In genomic region chr22:48564995-48565394, GRCh38 we compare ENCODE assay signal across 14 cellular contexts.
DNase-seq lines count a peak whose midpoint lies in the region; ATAC-seq and TF ChIP-seq lines count a peak whose summit lies in the region.
"Had no signal": no experiment of that assay in that cellular context is flagged by ENCODE, and none has a peak within 500 bp of the region (broad histone marks: within the 10 kb centered on the region; RNA-seq: fewer than 3 reads in every experiment).

No MANE protein-coding gene starts in this region.

- H3K36me3 ChIP-seq in heart right ventricle (no peaks in the 10 kb centered on the region), neuronal stem cell (replicated peaks in 1 of 2; ENCODE audit: control insufficient read depth in 2 of 2, insufficient read depth in 2 of 2, low read length in 2 of 2) (no peaks in the 10 kb centered on the region), body of pancreas (replicated peaks in 1 of 2; ENCODE audit: insufficient read depth in 1 of 2, low read depth in 2 of 2) (no peaks in the 10 kb centered on the region)
- H3K36me3 ChIP-seq: HAP-1 had no signal

- H3K36me3 Mint-ChIP-seq in glutamatergic neuron (ENCODE audit: unreplicated experiment): peaks cover 3% of the 10 kb centered on the region
- H3K36me3 Mint-ChIP-seq: CD4-positive, alpha-beta memory T cell had no signal

- no peak overlapping the region for H2AK5ac ChIP-seq in neuronal stem cell (ENCODE audit: low read depth, low read length)

- no peak overlapping the region for H3K27ac ChIP-seq in right cardiac atrium (ENCODE audit: low read length)
- no peak overlapping the region for H3K27ac ChIP-seq in heart right ventricle
- H3K27ac ChIP-seq in neuronal stem cell (replicated peaks; ENCODE audit: low read length): no peak overlapping the region
- H3K27ac ChIP-seq in body of pancreas: no peak overlapping the region

- TF ChIP-seq CTCF in heart right ventricle (IDR thresholded peaks at IDR 0.05) (no peak), glutamatergic neuron (IDR thresholded peaks at IDR 0.05; ENCODE audit: partially characterized antibody, unreplicated experiment) (no peak), body of pancreas (IDR thresholded peaks at IDR 0.05) (no peak)

- H3K4ac ChIP-seq in neuronal stem cell (ENCODE audit: low read length): no peak overlapping the region

- H3K4me1 Mint-ChIP-seq in glutamatergic neuron (ENCODE audit: low read depth, unreplicated experiment): peaks cover 10% of the 10 kb centered on the region

- H2BK120ac ChIP-seq in neuronal stem cell (ENCODE audit: low read depth, low read length): no peak overlapping the region

- no peak overlapping the region for H2BK15ac ChIP-seq in neuronal stem cell (ENCODE audit: low read length)

- no peak overlapping the region for H2BK12ac ChIP-seq in neuronal stem cell (ENCODE audit: low read length)

- H2BK5ac ChIP-seq in neuronal stem cell (ENCODE audit: low read length): no peak overlapping the region

- H3K4me3 ChIP-seq in right cardiac atrium (ENCODE audit: low read length) (no peak overlapping the region), heart right ventricle (no peak overlapping the region), neuronal stem cell (ENCODE audit: low read length in 2 of 2) (no peak overlapping the region), body of pancreas (no peak overlapping the region)
- H3K4me3 ChIP-seq: HAP-1 had no signal

- H3K27me3 Mint-ChIP-seq in glutamatergic neuron (ENCODE audit: unreplicated experiment): peaks cover 13% of the 10 kb centered on the region

- DNase-seq in right cardiac atrium (peak in 2 of 3 donors; percentile 6 to 25), heart right ventricle (no peak), glutamatergic neuron (peak; percentile 9), neuronal stem cell (ENCODE audit: low spot score) (no peak), body of pancreas (no peak), DMS53 treated with DMSO at 0.1 percent for 48 hours (lab: John Stamatoyannopoulos, UW; ENCODE audit: unreplicated experiment) (no peak)
- DNase-seq: C1 segment of cervical spinal cord; Calu3; CD4-positive, alpha-beta memory T cell; COR-L47; DMS53; DND-41; GOT3 had no signal

- intact Hi-C loops in right cardiac atrium (cut with DNase I): no loop called here
- intact Hi-C loops in heart right ventricle (cut with DNase I): no loop called here
- intact Hi-C loops in body of pancreas (cut with DNase I): no loop called here

- H3K9me3 Mint-ChIP-seq in glutamatergic neuron (ENCODE audit: unreplicated experiment): peaks cover 18% of the 10 kb centered on the region

- H2AFZ ChIP-seq in neuronal stem cell (ENCODE audit: low read length): no peak overlapping the region

- no peaks in the 10 kb centered on the region for H3K9me3 ChIP-seq in right cardiac atrium (ENCODE audit: control insufficient read depth, low read length)
- peaks cover 0 to 6% (median 0%) of the 10 kb centered on the region in 11 donors for H3K9me3 ChIP-seq in heart right ventricle
- peaks cover 0 to 6% of the 10 kb centered on the region in 2 donors for H3K9me3 ChIP-seq in neuronal stem cell (replicated peaks in 1 of 2; ENCODE audit: control insufficient read depth in 2 of 2, insufficient read depth in 1 of 2, low read depth in 1 of 2, low read length in 2 of 2)
- H3K9me3 ChIP-seq in body of pancreas: no peaks in the 10 kb centered on the region
- H3K9me3 ChIP-seq: HAP-1 had no signal

- ATAC-seq in right cardiac atrium (no peak), heart right ventricle (no peak), body of pancreas (no peak)

- H3K27me3 ChIP-seq in right cardiac atrium (ENCODE audit: control insufficient read depth, insufficient read depth) (no peaks in the 10 kb centered on the region), heart right ventricle (peaks cover 0 to 39% (median 12%) of the 10 kb centered on the region in 7 donors), neuronal stem cell (ENCODE audit: control insufficient read depth in 3 of 3, insufficient read depth in 3 of 3, low read depth in 1 of 3, low read length in 3 of 3) (no peaks in the 10 kb centered on the region), body of pancreas (no peaks in the 10 kb centered on the region)

- no peak overlapping the region for H3K23ac ChIP-seq in neuronal stem cell (ENCODE audit: low read depth, low read length, poor library complexity)

- no peak for TF ChIP-seq POLR2A in body of pancreas (IDR thresholded peaks at IDR 0.05)

- no peak overlapping the region for H4K91ac ChIP-seq in neuronal stem cell (ENCODE audit: low read depth, low read length, poor library complexity)

- H3K9ac ChIP-seq in neuronal stem cell (ENCODE audit: low read depth, low read length, poor library complexity): no peak overlapping the region

- H4K8ac ChIP-seq in neuronal stem cell (ENCODE audit: low read depth, low read length): no peak overlapping the region

- no peak overlapping the region for H3K4me2 ChIP-seq in neuronal stem cell (ENCODE audit: insufficient read depth, low read length, poor library complexity, severe bottlenecking)

- no peak overlapping the region for H3K27ac Mint-ChIP-seq in glutamatergic neuron (ENCODE audit: unreplicated experiment)
- H3K27ac Mint-ChIP-seq: CD4-positive, alpha-beta memory T cell had no signal

- no peak overlapping the region for H3K14ac ChIP-seq in neuronal stem cell (ENCODE audit: low read length)

- H3K79me1 ChIP-seq in neuronal stem cell (ENCODE audit: low read depth, low read length): no peaks in the 10 kb centered on the region

- H3K4me3 Mint-ChIP-seq in glutamatergic neuron (ENCODE audit: unreplicated experiment): no peak overlapping the region
- H3K4me3 Mint-ChIP-seq: CD4-positive, alpha-beta memory T cell had no signal

- H3K18ac ChIP-seq in neuronal stem cell (ENCODE audit: low read length): peak overlapping the region; percentile 21

- H3K4me1 ChIP-seq in right cardiac atrium (ENCODE audit: control insufficient read depth, insufficient read depth, low read length): no peaks in the 10 kb centered on the region
- no peaks in the 10 kb centered on the region for H3K4me1 ChIP-seq in heart right ventricle
- H3K4me1 ChIP-seq in neuronal stem cell (ENCODE audit: control insufficient read depth in 2 of 2, insufficient read depth in 1 of 2, low read depth in 1 of 2, low read length in 2 of 2): peaks cover 4 to 9% of the 10 kb centered on the region in 2 donors
- H3K4me1 ChIP-seq in body of pancreas: no peaks in the 10 kb centered on the region
- H3K4me1 ChIP-seq: HAP-1 had no signal

- 85% methylated on average over 10 of the region's 10 CpGs for WGBS in right cardiac atrium
- WGBS in heart right ventricle, 2 donors: 84 to 85% methylated on average over 10 of the region's 10 CpGs
- no CpG with 5 or more reads among the region's 10 CpGs for WGBS in neuronal stem cell (ENCODE audit: extremely low coverage in 2 of 2, insufficient read length in 2 of 2, insufficient replicate concordance in 1 of 2), 2 donors
- WGBS in body of pancreas, 2 donors: 55 to 74% methylated on average over 4 to 10 of the region's 10 CpGs

Comparison
In these comparisons a context has a peak if more than half of its experiments do, and no peak if none do; other contexts are left out.
1. DNase-seq: peak in right cardiac atrium (2 of 3) and glutamatergic neuron (single experiment); none in heart right ventricle (0 of 2), neuronal stem cell (single experiment), body of pancreas (0 of 4) and DMS53 treated with DMSO at 0.1 percent for 48 hours (single experiment).